Comparison of ENCODE assay signal across 32 cellular contexts in genomic region chr17:72433797-72434196, GRCh38.
"Had no signal": no experiment of that assay in that cellular context is flagged by ENCODE, and none has a peak within 500 bp of the region (broad histone marks: within the 10 kb centered on the region; RNA-seq: fewer than 3 reads in every experiment).

No MANE protein-coding gene starts in this region.

- H3K27me3 ChIP-seq: ascending aorta, cardiac muscle cell had no signal

- H3K36me3 ChIP-seq: ascending aorta, cardiac muscle cell, WERI-Rb-1 had no signal

- H3K9me3 ChIP-seq: ascending aorta had no signal

- DNase-seq: activated CD4-positive, alpha-beta memory T cell treated with anti-CD3 and anti-CD28 coated beads, Interleukin-2, amount 10 ng/mL, durations not matched to agents 7 days and 5 days; activated CD4-positive, alpha-beta T cell treated with anti-CD3 and anti-CD28 coated beads for 1 hour; activated CD4-positive, alpha-beta T cell treated with anti-CD3 and anti-CD28 coated beads for 36 hours; activated CD4-positive, alpha-beta T cell treated with anti-CD3 and anti-CD28 coated beads for 48 hours; activated CD4-positive, alpha-beta T cell treated with anti-CD3 and anti-CD28 coated beads, Interleukin-2, amount 10 ng/mL, durations not matched to agents 7 days and 5 days; activated CD4-positive, alpha-beta T cell treated with anti-CD3 and anti-CD28 coated beads, Interleukin-2, amount 50 U/mL, for 48 hours; activated CD4-positive, CD25-positive, alpha-beta regulatory T cell; activated CD8-positive, alpha-beta memory T cell treated with anti-CD3 and anti-CD28 coated beads for 24 hours; activated CD8-positive, alpha-beta memory T cell treated with anti-CD3 and anti-CD28 coated beads, Interleukin-2, amount 10 ng/mL, durations not matched to agents 7 days and 5 days; activated CD8-positive, alpha-beta memory T cell treated with anti-CD3 and anti-CD28 coated beads, Interleukin-2, amount 50 U/mL, for 48 hours; activated CD8-positive, alpha-beta T cell treated with anti-CD3 and anti-CD28 coated beads, Interleukin-2, amount 10 ng/mL, durations not matched to agents 7 days and 5 days; activated effector memory CD4-positive, alpha-beta T cell treated with Interleukin-2 at 50 U/mL for 16 hours; activated gamma-delta T cell; activated naive CD4-positive, alpha-beta T cell treated with anti-CD3 and anti-CD28 coated beads, Interleukin-2, amount 10 ng/mL, durations not matched to agents 7 days and 5 days; activated naive CD4-positive, alpha-beta T cell treated with Interleukin-2 at 50 U/mL for 16 hours; activated naive CD8-positive, alpha-beta T cell treated with anti-CD3 and anti-CD28 coated beads, Interleukin-2, amount 10 ng/mL, durations not matched to agents 7 days and 5 days; activated naive CD8-positive, alpha-beta T cell treated with anti-CD3 and anti-CD28 coated beads, Interleukin-2, amount 50 U/mL, for 24 hours; activated T-cell treated with anti-CD3 and anti-CD28 coated beads, Interleukin-2, amount 50 U/mL, for 24 hours; activated T-cell treated with anti-CD3 and anti-CD28 coated beads, Interleukin-2, amount 50 U/mL, for 48 hours; amygdala; caudate nucleus; cerebellar nuclear complex; T-helper 1 cell; T-helper 2 cell; T-helper 9 cell; WERI-Rb-1 had no signal

- FAIRE-seq: bronchial epithelial cell, TTC549 had no signal

- ATAC-seq: activated CD4-positive, alpha-beta T cell treated with anti-CD3 and anti-CD28 coated beads for 36 hours; activated CD4-positive, CD25-positive, alpha-beta regulatory T cell treated with anti-CD3 and anti-CD28 coated beads, Interleukin-2, amount 50 U/mL, for 24 hours; activated CD8-positive, alpha-beta memory T cell treated with anti-CD3 and anti-CD28 coated beads, Interleukin-2, amount 10 ng/mL, durations not matched to agents 7 days and 5 days; activated CD8-positive, alpha-beta T cell treated with anti-CD3 and anti-CD28 coated beads, Interleukin-2, amount 10 ng/mL, durations not matched to agents 7 days and 5 days; activated naive CD8-positive, alpha-beta T cell treated with anti-CD3 and anti-CD28 coated beads, Interleukin-2, amount 50 U/mL, for 24 hours; WTC11 had no signal

- H3K4me3 ChIP-seq: ascending aorta, cardiac muscle cell had no signal

- H3K4me1 ChIP-seq: ascending aorta had no signal

- H3K27ac ChIP-seq: ascending aorta, cardiac muscle cell, WERI-Rb-1 had no signal
